16 cellular contexts compared by ENCODE assay signal in the genomic region with DNA sequence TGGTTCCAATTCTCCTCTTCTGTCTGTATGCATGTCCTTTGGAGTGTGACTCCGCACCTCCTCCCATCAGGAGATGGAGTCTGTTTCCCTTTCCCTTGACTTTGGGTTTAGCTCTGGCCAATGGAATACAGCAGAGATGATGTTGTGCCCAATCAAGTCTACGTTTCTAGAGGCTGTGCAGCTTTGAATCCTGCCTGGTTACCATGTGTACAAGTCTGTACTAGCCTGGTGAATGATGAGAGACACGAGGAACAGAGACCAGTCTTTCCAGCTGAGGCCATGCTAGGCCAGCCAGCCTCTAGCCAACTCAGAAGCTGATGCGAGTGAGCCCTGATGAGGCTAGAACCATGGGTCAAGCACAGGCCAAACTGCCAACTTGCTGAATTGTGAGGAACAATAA.
DNase-seq lines count a peak whose midpoint lies in the region; ATAC-seq, FAIRE-seq and TF ChIP-seq lines count a peak whose summit lies in the region.
"Had no signal": no experiment of that assay in that cellular context is flagged by ENCODE, and none has a peak within 500 bp of the region (broad histone marks: within the 10 kb centered on the region; RNA-seq: fewer than 3 reads in every experiment).

No MANE protein-coding gene starts in this region.

- H3K4me1 ChIP-seq in foreskin keratinocyte, result no peaks in the 10 kb centered on the region

- ATAC-seq in foreskin keratinocyte (peak; percentile 29), HG02852 (IDR thresholded peaks at IDR 0.05; ENCODE audit: unreplicated experiment) (no peak), GM19324 (IDR thresholded peaks at IDR 0.05; ENCODE audit: low FRiP score, unreplicated experiment) (no peak)
- ATAC-seq: GM12878 had no signal

- H3K27ac ChIP-seq in foreskin keratinocyte, result no peak overlapping the region
- H3K27ac ChIP-seq: 22Rv1, BLaER1 had no signal

- TF ChIP-seq CTCF in bronchial epithelial cell (IDR thresholded peaks at IDR 0.05; ENCODE audit: insufficient read depth, low read length, severe bottlenecking) (no peak), foreskin keratinocyte (conservative IDR thresholded peaks at IDR 0.05) (no peak)

- FAIRE-seq in bronchial epithelial cell (lab: Jason Lieb, UNC), result peak; percentile 52
- FAIRE-seq in RCC 7860 (lab: Jason Lieb, UNC), result no peak
- FAIRE-seq: GM12878, H1 had no signal

- no peak overlapping the region for H3K4me3 ChIP-seq in bronchial epithelial cell (ENCODE audit: low read depth, low read length)
- H3K4me3 ChIP-seq: BLaER1, GM12878 had no signal

- H3K27me3 ChIP-seq in bronchial epithelial cell (ENCODE audit: control insufficient read depth, insufficient read depth, low read length) (no peaks in the 10 kb centered on the region), foreskin keratinocyte (no peaks in the 10 kb centered on the region)
- H3K27me3 ChIP-seq: BLaER1 had no signal

- H3K36me3 ChIP-seq in bronchial epithelial cell (ENCODE audit: control insufficient read depth, insufficient read depth, low read length), result no peaks in the 10 kb centered on the region
- H3K36me3 ChIP-seq: BLaER1 had no signal

- peak; percentile 42 for DNase-seq in DMS 273 (lab: John Stamatoyannopoulos, UW; ENCODE audit: unreplicated experiment)
- DNase-seq in DMS 273 treated with DMSO at 0.1 percent for 48 hours (lab: John Stamatoyannopoulos, UW), result no peak
- peak; percentile 82 for DNase-seq in bronchial epithelial cell (ENCODE audit: low read depth)
- peak; percentile 39 to 63 for DNase-seq in foreskin keratinocyte
- no peak for DNase-seq in RCC 7860 (ENCODE audit: low spot score)
- DNase-seq: CD4-positive, alpha-beta memory T cell; DMS53; DND-41; EL; H9 had no signal

Comparison
In these comparisons a context has a peak if more than half of its experiments do, and no peak if none do; other contexts are left out.
1. DNase-seq: peak in DMS 273 (single experiment), bronchial epithelial cell (single experiment) and foreskin keratinocyte (2 of 2); none in DMS 273 treated with DMSO at 0.1 percent for 48 hours (single experiment) and RCC 7860 (single experiment).